8 cellular contexts compared by ENCODE assay signal in the genomic region with DNA sequence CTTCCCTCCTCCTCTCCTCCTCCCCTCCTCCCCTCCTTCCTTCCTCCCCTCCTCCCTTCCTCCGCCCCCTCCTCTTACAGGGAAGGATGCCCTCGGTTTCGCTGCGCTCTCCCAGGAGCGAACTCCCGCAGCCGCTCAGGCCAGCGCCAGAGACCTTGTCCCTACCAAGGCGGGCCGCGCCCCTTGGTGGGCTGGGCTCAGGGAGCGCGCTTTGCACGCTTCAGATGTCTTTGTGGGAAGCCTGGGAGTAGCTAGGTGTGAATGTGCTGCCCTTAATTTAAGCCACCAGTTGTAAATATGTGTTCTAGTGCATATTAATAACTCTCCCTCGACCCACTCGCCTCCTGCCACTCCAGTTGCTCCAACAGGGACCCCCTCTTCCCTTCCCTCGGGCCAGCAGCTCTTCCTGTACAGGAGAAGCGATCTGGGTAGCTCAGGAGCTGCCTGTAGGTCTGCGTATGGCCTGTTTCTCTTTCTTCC. TPM values are rescaled to one million over a fixed set of nuclear protein-coding genes. Genes with fewer than 3 reads are reported as not detected.
DNase-seq lines count a peak whose midpoint lies in the region; ATAC-seq and TF ChIP-seq lines count a peak whose summit lies in the region.

No MANE protein-coding gene starts in this region.

- ATAC-seq in right cardiac atrium, result peak; percentile 53 to 66
- ATAC-seq in gastrocnemius medialis, result no peak
- no peak for ATAC-seq in GM18517 (IDR thresholded peaks at IDR 0.05; ENCODE audit: unreplicated experiment)
- no peak for ATAC-seq in activated CD4-positive, CD25-positive, alpha-beta regulatory T cell treated with anti-CD3 and anti-CD28 coated beads, Interleukin-2, amount 50 U/mL, for 24 hours

- H3K4me2 ChIP-seq in Karpas-422 (ENCODE audit: low read depth, low read length, poor library complexity, severe bottlenecking), result peak overlapping the region; percentile 80

- peak in 2 of 5 donors; percentile 6 to 47 for DNase-seq in CD8-positive, alpha-beta memory T cell
- DNase-seq in Karpas-422 (no peak), right cardiac atrium (peak in 2 of 3 donors; percentile 49 to 86), gastrocnemius medialis (no peak), cerebellar nuclear complex (lab: John Stamatoyannopoulos, UW) (no peak)
- DNase-seq in activated naive CD4-positive, alpha-beta T cell treated with anti-CD3 and anti-CD28 coated beads for 36 hours, result peak; percentile 37

- WGBS in right cardiac atrium, result 9% methylated on average over 19 of the region's 19 CpGs

- no peaks in the 10 kb centered on the region for H3K79me2 ChIP-seq in Karpas-422 (ENCODE audit: low read length)

- H3K9ac ChIP-seq in Karpas-422 (ENCODE audit: low read length), result peak overlapping the region; percentile 65

- peaks cover 13% of the 10 kb centered on the region for H3K4me1 ChIP-seq in CD8-positive, alpha-beta memory T cell (ENCODE audit: insufficient read depth, low read length)
- H3K4me1 ChIP-seq in Karpas-422 (ENCODE audit: low read length) (peaks cover 17% of the 10 kb centered on the region), right cardiac atrium (ENCODE audit: control insufficient read depth, insufficient read depth, low read length) (no peaks in the 10 kb centered on the region), gastrocnemius medialis (peaks cover 11 to 16% of the 10 kb centered on the region in 2 donors)

- peak overlapping the region; percentile 64 for H3K4me3 ChIP-seq in CD8-positive, alpha-beta memory T cell (ENCODE audit: low read length)
- H3K4me3 ChIP-seq in Karpas-422 (ENCODE audit: low read length) (peak overlapping the region; percentile 76), right cardiac atrium (ENCODE audit: low read length) (peak overlapping the region; percentile 58), gastrocnemius medialis (peak overlapping the region; percentile 57 to 99 (median 71))

- peaks cover 0 to 2% (median 0%) of the 10 kb centered on the region in 3 donors for H3K36me3 Mint-ChIP-seq in CD8-positive, alpha-beta memory T cell
- H3K36me3 Mint-ChIP-seq in activated naive CD4-positive, alpha-beta T cell treated with anti-CD3 and anti-CD28 coated beads for 36 hours (ENCODE audit: low read depth), result no peaks in the 10 kb centered on the region

- in situ Hi-C loops in gastrocnemius medialis (cut with MboI; ENCODE audit: low sequenced_read_pairs in 4 of 4), result loop anchor here in 2 of 4 donors (5.0 to 25.0 kb wide), 2 partner anchors 140 to 150 kb away; no protein-coding TSS in a partner anchor

- peaks cover 6% of the 10 kb centered on the region for H3K27me3 ChIP-seq in CD8-positive, alpha-beta memory T cell (ENCODE audit: insufficient read depth, low read length, poor library complexity, severe bottlenecking)
- H3K27me3 ChIP-seq in Karpas-422 (ENCODE audit: low read length), result no peaks in the 10 kb centered on the region
- H3K27me3 ChIP-seq in right cardiac atrium (ENCODE audit: control insufficient read depth, insufficient read depth), result no peaks in the 10 kb centered on the region
- H3K27me3 ChIP-seq in gastrocnemius medialis, result peaks cover 2 to 9% (median 6%) of the 10 kb centered on the region in 3 donors

- intact Hi-C loops in activated naive CD4-positive, alpha-beta T cell treated with anti-CD3 and anti-CD28 coated beads for 36 hours (cut with micrococcal nuclease), result loop anchor here (1.0 kb wide), 2 partner anchors 85 to 150 kb away; a partner anchor contains a TSS
- intact Hi-C loops in right cardiac atrium (cut with DNase I) (loop anchor here in 3 of 4 donors (5.0 kb wide), 3 partner anchors 85 to 150 kb away; a partner anchor contains a TSS), gastrocnemius medialis (cut with DNase I; ENCODE audit: low total_unique reads) (loop anchor here (5.0 kb wide), 1 partner anchor 150 kb away; no protein-coding TSS in a partner anchor)

- H3K9me3 ChIP-seq in CD8-positive, alpha-beta memory T cell (ENCODE audit: low read length), result no peaks in the 10 kb centered on the region
- H3K9me3 ChIP-seq in Karpas-422 (ENCODE audit: low read length), result no peaks in the 10 kb centered on the region
- H3K9me3 ChIP-seq in right cardiac atrium (ENCODE audit: control insufficient read depth, low read length), result no peaks in the 10 kb centered on the region
- no peaks in the 10 kb centered on the region for H3K9me3 ChIP-seq in gastrocnemius medialis

- no peak for TF ChIP-seq CTCF in gastrocnemius medialis (IDR thresholded peaks at IDR 0.05 in 4 of 5, conservative IDR thresholded peaks at IDR 0.05 in 1 of 5)

- POLR2A ChIA-PET in CD8-positive, alpha-beta memory T cell (lab: Charles Lee), result interaction anchor here (1.5 to 1.8 kb wide), 2 partner anchors 13 to 84 kb away, joined by 5 to 11 read pairs; a partner anchor contains a TSS

- H3K36me3 ChIP-seq in CD8-positive, alpha-beta memory T cell (ENCODE audit: insufficient read depth, low read length), result no peaks in the 10 kb centered on the region
- H3K36me3 ChIP-seq in Karpas-422 (ENCODE audit: insufficient read depth, low read length) (no peaks in the 10 kb centered on the region), gastrocnemius medialis (no peaks in the 10 kb centered on the region)

- H2AFZ ChIP-seq in Karpas-422 (ENCODE audit: low read length), result peak overlapping the region; percentile 83; the same call in 1 of the 2 replicates

- H3K27me3 Mint-ChIP-seq in CD8-positive, alpha-beta memory T cell, result peaks cover 3% of the 10 kb centered on the region in 2 donors
- H3K27me3 Mint-ChIP-seq in activated naive CD4-positive, alpha-beta T cell treated with anti-CD3 and anti-CD28 coated beads for 36 hours (ENCODE audit: low read depth), result peaks cover 24% of the 10 kb centered on the region

- H3K9me3 Mint-ChIP-seq in CD8-positive, alpha-beta memory T cell, result no peaks in the 10 kb centered on the region
- H3K9me3 Mint-ChIP-seq in activated naive CD4-positive, alpha-beta T cell treated with anti-CD3 and anti-CD28 coated beads for 36 hours, result no peaks in the 10 kb centered on the region

- H3K4me1 Mint-ChIP-seq in CD8-positive, alpha-beta memory T cell, result peaks cover 11 to 17% (median 16%) of the 10 kb centered on the region in 3 donors
- peaks cover 20% of the 10 kb centered on the region for H3K4me1 Mint-ChIP-seq in activated naive CD4-positive, alpha-beta T cell treated with anti-CD3 and anti-CD28 coated beads for 36 hours (ENCODE audit: low read depth)

- peak overlapping the region in 5 of 8 donors; percentile 20 to 88 (median 25) for H3K27ac Mint-ChIP-seq in CD8-positive, alpha-beta memory T cell
- no peak overlapping the region for H3K27ac Mint-ChIP-seq in activated naive CD4-positive, alpha-beta T cell treated with anti-CD3 and anti-CD28 coated beads for 36 hours

- no peak for TF ChIP-seq POLR2A in gastrocnemius medialis (IDR thresholded peaks at IDR 0.05)

- no peak overlapping the region for H3K27ac ChIP-seq in CD8-positive, alpha-beta memory T cell (ENCODE audit: low read depth, low read length)
- H3K27ac ChIP-seq in Karpas-422 (ENCODE audit: low read length), result no peak overlapping the region
- H3K27ac ChIP-seq in right cardiac atrium (ENCODE audit: low read length), result no peak overlapping the region
- no peak overlapping the region for H3K27ac ChIP-seq in gastrocnemius medialis

- CTCF ChIA-PET in CD8-positive, alpha-beta memory T cell (lab: Charles Lee), result interaction anchor here (1.5 to 3.0 kb wide), 2 partner anchors 12 to 49 kb away, joined by 3 to 14 read pairs; no protein-coding TSS in a partner anchor
- CTCF ChIA-PET in activated naive CD4-positive, alpha-beta T cell treated with anti-CD3 and anti-CD28 coated beads for 36 hours (lab: Charles Lee), result interaction anchor here (1.4 kb wide), 1 partner anchor 63 kb away, joined by 5 read pairs; no protein-coding TSS in a partner anchor

- H4K20me1 ChIP-seq in Karpas-422 (ENCODE audit: insufficient read depth, low read depth, low read length), result no peaks in the 10 kb centered on the region

- H3K9me2 ChIP-seq in Karpas-422 (replicated peaks; ENCODE audit: insufficient read depth, low read length), result no peaks in the 10 kb centered on the region

- peak overlapping the region; percentile 60 to 94 (median 86) for H3K4me3 Mint-ChIP-seq in CD8-positive, alpha-beta memory T cell
- peak overlapping the region; percentile 79 for H3K4me3 Mint-ChIP-seq in activated naive CD4-positive, alpha-beta T cell treated with anti-CD3 and anti-CD28 coated beads for 36 hours

RNA-seq across cellular contexts. Expression of a gene that starts 13.4 kb away (rescaled TPM):
- 1 to 10 TPM; 4.0 to 4.7 TPM for total RNA-seq in CD8-positive, alpha-beta memory T cell
- 1.9 TPM for polyA plus RNA-seq in CD8-positive, alpha-beta memory T cell
- 17.1 and 19.4 TPM in 2 replicates for total RNA-seq in Karpas-422 (2014; rRNA removed; shearing (Covaris generic); ENCODE audit: low replicate concordance)
- total RNA-seq in activated naive CD4-positive, alpha-beta T cell treated with anti-CD3 and anti-CD28 coated beads for 36 hours, result 1 to 10 TPM; 5.6 to 6.9 TPM
- total RNA-seq in right cardiac atrium, result 1 to 10 TPM; 1.6 to 2.5 (median 2.2) TPM
- polyA plus RNA-seq in right cardiac atrium, result 1.4 TPM
- total RNA-seq in gastrocnemius medialis, result 1 to 10 TPM; 2.4 to 5.0 (median 2.5) TPM

Comparison
In these comparisons a context has a peak if more than half of its experiments do, and no peak if none do; other contexts are left out.
1. DNase-seq: peak in activated naive CD4-positive, alpha-beta T cell treated with anti-CD3 and anti-CD28 coated beads for 36 hours (single experiment) and right cardiac atrium (2 of 3); none in Karpas-422 (single experiment), gastrocnemius medialis (0 of 2) and cerebellar nuclear complex (0 of 2).
2. ATAC-seq: peak in right cardiac atrium (2 of 2); none in gastrocnemius medialis (0 of 2), GM18517 (single experiment) and activated CD4-positive, CD25-positive, alpha-beta regulatory T cell treated with anti-CD3 and anti-CD28 coated beads, Interleukin-2, amount 50 U/mL, for 24 hours (0 of 2).
3. Peak in every context shown above with its lines, with median percentiles within 50 percentile points of each other: H3K4me3 ChIP-seq.